In the genomic region with DNA sequence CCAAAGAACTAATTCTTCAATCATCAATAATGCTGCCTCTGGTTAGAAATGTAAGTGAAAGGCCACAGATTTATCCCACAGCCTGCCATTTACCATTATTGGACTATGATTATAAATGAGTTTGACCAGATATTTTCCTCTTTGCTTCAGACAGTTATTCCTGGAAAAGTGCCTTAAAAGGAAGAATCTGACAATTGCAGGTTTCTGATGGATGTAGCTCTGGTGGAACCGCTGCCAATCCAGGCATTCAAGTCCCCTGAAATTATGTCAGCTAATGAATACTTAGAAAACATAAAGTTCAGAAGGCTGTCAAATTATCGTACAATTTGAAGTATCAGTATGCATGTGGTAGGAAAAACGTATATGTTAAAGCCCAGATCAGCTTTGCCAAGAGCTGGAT, we compare ENCODE assay signal across 9 cellular contexts.
"Had no signal": no experiment of that assay in that cellular context is flagged by ENCODE, and none has a peak within 500 bp of the region (broad histone marks: within the 10 kb centered on the region; RNA-seq: fewer than 3 reads in every experiment).

No MANE protein-coding gene starts in this region.

- H3K9me3 ChIP-seq: HAP-1 had no signal

- H3K9me3 Mint-ChIP-seq: GM23338, H9, HFFc6 had no signal

- H3K9ac ChIP-seq: GM23248 had no signal

- DNase-seq: GM23248, GOT3, H7, H9, HCEC 1CT, HFFc6 had no signal

- H3K27ac Mint-ChIP-seq: GM23338, HFFc6 had no signal

- H3K4me3 Mint-ChIP-seq: GM23338, H9, HFFc6 had no signal

- H3K4me3 ChIP-seq: GM23248, GM23338, HAP-1 had no signal

- H3K4me2 ChIP-seq: GM23338 had no signal

- H3K27ac ChIP-seq: GM23248 had no signal

- H3K36me3 ChIP-seq: HAP-1 had no signal

- ATAC-seq: GM23338, HCT116 had no signal

- H2AFZ ChIP-seq: GM23248 had no signal
